ENCODE assay signal across 9 cellular contexts in the genomic region with DNA sequence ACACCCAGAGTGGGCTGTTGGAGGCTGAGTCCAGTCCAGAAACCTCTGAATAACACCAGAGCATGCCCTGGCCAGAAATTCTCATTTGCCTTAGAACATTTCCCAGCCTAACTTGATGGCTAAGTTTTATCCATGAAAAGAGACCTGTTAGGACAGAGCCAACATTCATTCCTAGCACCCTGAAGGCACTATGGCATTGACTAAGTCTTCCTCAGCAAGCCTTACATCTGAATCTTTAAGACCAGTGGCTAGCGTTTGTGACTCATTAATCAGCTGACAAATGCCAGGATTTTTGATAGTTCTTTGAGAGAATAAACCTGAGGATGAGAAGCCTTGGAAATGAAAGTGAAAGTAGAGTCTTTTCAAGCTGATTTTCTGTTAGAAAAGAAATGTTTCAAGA.
DNase-seq lines count a peak whose midpoint lies in the region; ATAC-seq, FAIRE-seq and TF ChIP-seq lines count a peak whose summit lies in the region.
"Had no signal": no experiment of that assay in that cellular context is flagged by ENCODE, and none has a peak within 500 bp of the region (broad histone marks: within the 10 kb centered on the region; RNA-seq: fewer than 3 reads in every experiment).

No MANE protein-coding gene starts in this region.

- no peaks in the 10 kb centered on the region for H3K79me2 ChIP-seq in hepatocyte

- no peaks in the 10 kb centered on the region for H3K4me1 ChIP-seq in hepatocyte (ENCODE audit: insufficient read depth)
- H3K4me1 ChIP-seq in sigmoid colon, result no peaks in the 10 kb centered on the region

- H3K9me3 Mint-ChIP-seq in activated B cell treated with CpG ODN at 0.5 μM for 24 hours, result peaks cover 33% of the 10 kb centered on the region

- peak overlapping the region; percentile 50 for H3K4me2 ChIP-seq in hepatocyte

- TF ChIP-seq EP300 in sigmoid colon (IDR thresholded peaks at IDR 0.05), result no peak

- POLR2A ChIA-PET in activated B cell treated with CpG ODN at 0.5 μM for 24 hours (lab: Charles Lee), result no interaction called here

- H3K27ac ChIP-seq in hepatocyte (no peak overlapping the region), sigmoid colon (no peak overlapping the region)

- H3K9me2 ChIP-seq in hepatocyte (replicated peaks; ENCODE audit: insufficient read depth), result no peaks in the 10 kb centered on the region

- H4K20me1 ChIP-seq in hepatocyte (ENCODE audit: insufficient read depth, poor library complexity, severe bottlenecking), result no peaks in the 10 kb centered on the region

- DNase-seq in AG08396 (ENCODE audit: low spot score), result peak; percentile 7
- peak; percentile 77 for DNase-seq in HCEC 1CT
- DNase-seq in activated B cell treated with CpG ODN at 0.5 μM for 24 hours, result no peak
- no peak for DNase-seq in hepatocyte (ENCODE audit: low spot score)
- DNase-seq in sigmoid colon, result no peak
- no peak for DNase-seq in C1 segment of cervical spinal cord (lab: John Stamatoyannopoulos, UW)
- DNase-seq in activated effector memory CD4-positive, alpha-beta T cell treated with Interleukin-2 at 50 U/mL for 16 hours, result no peak
- DNase-seq in GM12891 (ENCODE audit: insufficient read length, low spot score), result no peak
- DNase-seq: natural killer cell had no signal

- no peaks in the 10 kb centered on the region for H3K27me3 ChIP-seq in hepatocyte
- H3K27me3 ChIP-seq in sigmoid colon, result no peaks in the 10 kb centered on the region

- H2AFZ ChIP-seq in hepatocyte, result peak overlapping the region; percentile 61

- H3K27ac Mint-ChIP-seq in activated B cell treated with CpG ODN at 0.5 μM for 24 hours, result no peak overlapping the region
- H3K27ac Mint-ChIP-seq: natural killer cell had no signal

- no peak for FAIRE-seq in GM12891 (lab: Jason Lieb, UNC)

- CTCF ChIA-PET in activated B cell treated with CpG ODN at 0.5 μM for 24 hours (lab: Charles Lee), result no interaction called here

- peaks cover 11% of the 10 kb centered on the region for H3K9me3 ChIP-seq in hepatocyte (ENCODE audit: low read depth)
- peaks cover 0 to 10% (median 2%) of the 10 kb centered on the region in 4 donors for H3K9me3 ChIP-seq in sigmoid colon

- no peaks in the 10 kb centered on the region for H3K36me3 ChIP-seq in hepatocyte (replicated peaks; ENCODE audit: insufficient read depth, low read depth)
- H3K36me3 ChIP-seq in sigmoid colon, result no peaks in the 10 kb centered on the region

- peak overlapping the region; percentile 3 for H3K4me3 Mint-ChIP-seq in activated B cell treated with CpG ODN at 0.5 μM for 24 hours
- H3K4me3 Mint-ChIP-seq: natural killer cell had no signal

- TF ChIP-seq POLR2A in sigmoid colon (IDR thresholded peaks at IDR 0.05), result no peak
- TF ChIP-seq POLR2A in GM12891 (IDR thresholded peaks at IDR 0.05; ENCODE audit: low read depth, low read length), result no peak

- no peak overlapping the region for H3K4me3 ChIP-seq in hepatocyte
- peak overlapping the region in 1 of 4 donors; percentile 2 for H3K4me3 ChIP-seq in sigmoid colon

- H3K27me3 Mint-ChIP-seq in activated B cell treated with CpG ODN at 0.5 μM for 24 hours, result no peaks in the 10 kb centered on the region

- H3K4me1 Mint-ChIP-seq in activated B cell treated with CpG ODN at 0.5 μM for 24 hours, result peaks cover 1% of the 10 kb centered on the region
- H3K4me1 Mint-ChIP-seq: natural killer cell had no signal

- ATAC-seq in activated B cell treated with CpG ODN at 0.5 μM for 24 hours (ENCODE audit: low read depth), result no peak
- ATAC-seq: natural killer cell had no signal

- WGBS in hepatocyte (ENCODE audit: low lambda C conversion rate, missing lambda C conversion rate), result 76% methylated on average over 1 of the region's 1 CpG
- WGBS in sigmoid colon, 2 donors, result 62 to 66% methylated on average over 1 of the region's 1 CpG

- H3K36me3 Mint-ChIP-seq in activated B cell treated with CpG ODN at 0.5 μM for 24 hours (ENCODE audit: low read depth), result peaks cover 17% of the 10 kb centered on the region

- intact Hi-C loops in activated B cell treated with CpG ODN at 0.5 μM for 24 hours (cut with micrococcal nuclease), result loop anchor here (10.0 kb wide), 4 partner anchors 345 to 955 kb away; no protein-coding TSS in a partner anchor
- intact Hi-C loops in sigmoid colon (cut with DNase I), result loop anchor here (10.0 kb wide), 1 partner anchor 1235 kb away; no protein-coding TSS in a partner anchor

- TF ChIP-seq CTCF in activated B cell treated with CpG ODN at 0.5 μM for 24 hours (IDR thresholded peaks at IDR 0.05) (no peak), hepatocyte (IDR thresholded peaks at IDR 0.05; ENCODE audit: poor library complexity) (no peak), sigmoid colon (IDR thresholded peaks at IDR 0.05) (no peak)

TF ChIP-seq in GM12891, 5 proteins besides CTCF, POLR2A, EP300 and RAD21:
- TF ChIP-seq POLR2AphosphoS5 (IDR thresholded peaks at IDR 0.05; ENCODE audit: low read depth, low read length) (no peak), SPI1 (IDR thresholded peaks at IDR 0.05; ENCODE audit: low read depth, low read length) (no peak), PAX5 (IDR thresholded peaks at IDR 0.05; ENCODE audit: insufficient read depth, low read length, severe bottlenecking) (no peak), TAF1 (IDR thresholded peaks at IDR 0.05; ENCODE audit: low read depth, low read length) (no peak), POU2F2 (IDR thresholded peaks at IDR 0.05; ENCODE audit: low read depth, low read length) (no peak)

Comparison
In these comparisons a context has a peak if more than half of its experiments do, and no peak if none do; other contexts are left out.
1. DNase-seq: peak in AG08396 (single experiment) and HCEC 1CT (single experiment); none in activated B cell treated with CpG ODN at 0.5 μM for 24 hours (single experiment), hepatocyte (single experiment), sigmoid colon (single experiment), C1 segment of cervical spinal cord (0 of 14), activated effector memory CD4-positive, alpha-beta T cell treated with Interleukin-2 at 50 U/mL for 16 hours (single experiment) and GM12891 (single experiment).